In genomic region chr17:2853722-2854580, GRCh38 we compare ENCODE assay signal across 8 cellular contexts. TPM values are rescaled to one million over a fixed set of nuclear protein-coding genes. Genes with fewer than 3 reads are reported as not detected.
A peak's percentile ranks its signal among the peaks of the same experiment; 100 is the strongest.
DNase-seq lines count a peak whose midpoint lies in the region; ATAC-seq, FAIRE-seq and TF ChIP-seq lines count a peak whose summit lies in the region.

No MANE protein-coding gene starts in this region.

- no peaks in the 10 kb centered on the region for H3K36me3 ChIP-seq in Panc1 (ENCODE audit: control insufficient read depth, insufficient read depth, low read length)
- no peaks in the 10 kb centered on the region for H3K36me3 ChIP-seq in colonic mucosa
- H3K36me3 ChIP-seq in mesendoderm (ENCODE audit: control insufficient read depth, insufficient read depth, low read length), result no peaks in the 10 kb centered on the region
- H3K36me3 ChIP-seq in upper lobe of right lung, result no peaks in the 10 kb centered on the region

- H2BK120ac ChIP-seq in mesendoderm (ENCODE audit: low read depth, low read length), result peak overlapping the region; percentile 91

- TF ChIP-seq POLR2A in H54 (IDR thresholded peaks at IDR 0.05; ENCODE audit: low read depth, low read length), result peak; percentile 4; the same call in 1 of the 2 replicates

- in situ Hi-C loops in Panc1 (cut with HindIII; ENCODE audit: low pct_unique_long_range_greater_than_20kb, low sequenced_read_pairs), result no loop called here

- WGBS in mesendoderm (ENCODE audit: extremely low coverage, insufficient coverage, low lambda C conversion rate), result no CpG with 5 or more reads among the region's 95 CpGs

- no TSS peak for BruUV-seq in Panc1 (replicated peaks; lab: Mats Ljungman, UMichigan)

- peak; percentile 64 for DNase-seq in H54 (ENCODE audit: insufficient read length, low spot score)
- no peak for DNase-seq in Panc1 (ENCODE audit: low read depth, low spot score)
- peak; percentile 53 for DNase-seq in colonic mucosa
- DNase-seq in mesendoderm, result peak; percentile 62
- peak; percentile 70 for DNase-seq in upper lobe of right lung
- no peak for DNase-seq in GOT3 (lab: John Stamatoyannopoulos, UW)

- intact Hi-C loops in Panc1 (cut with micrococcal nuclease; ENCODE audit: unreplicated experiment) (no loop called here), colonic mucosa (cut with DNase I) (no loop called here), upper lobe of right lung (cut with DNase I) (no loop called here)

- peaks cover 43% of the 10 kb centered on the region for H3K79me2 ChIP-seq in mesendoderm (ENCODE audit: control insufficient read depth, insufficient read depth, low read length)

- peak overlapping the region; percentile 77 for H3K4ac ChIP-seq in mesendoderm (ENCODE audit: low read depth, low read length)

- H2BK5ac ChIP-seq in mesendoderm (ENCODE audit: low read length), result peak overlapping the region; percentile 55

- peak overlapping the region; percentile 50 to 76 for H3K9ac ChIP-seq in colonic mucosa (ENCODE audit: low read depth in 2 of 2, low read length in 2 of 2)
- H3K9ac ChIP-seq in mesendoderm (ENCODE audit: low read length), result peak overlapping the region; percentile 86

- H3K4me1 ChIP-seq in Panc1 (ENCODE audit: control insufficient read depth, insufficient read depth, low read length) (no peaks in the 10 kb centered on the region; the same call in 1 of the 2 replicates), colonic mucosa (peaks cover 8% of the 10 kb centered on the region), mesendoderm (ENCODE audit: control insufficient read depth, low read depth, low read length) (peaks cover 4% of the 10 kb centered on the region), upper lobe of right lung (peaks cover 10% of the 10 kb centered on the region)

- peaks cover 6% of the 10 kb centered on the region for H3K79me1 ChIP-seq in mesendoderm (ENCODE audit: low read length)

- ATAC-seq in Panc1 (peak; percentile 69), upper lobe of right lung (peak; percentile 61), HG03097 (IDR thresholded peaks at IDR 0.05; ENCODE audit: low FRiP score, unreplicated experiment) (no peak), HG03108 (IDR thresholded peaks at IDR 0.05; ENCODE audit: unreplicated experiment) (no peak)

- H3K4me2 ChIP-seq in mesendoderm (ENCODE audit: low read length), result peak overlapping the region; percentile 51

- H3K23ac ChIP-seq in mesendoderm (ENCODE audit: low read length), result peak overlapping the region; percentile 89

- peak overlapping the region; percentile 97 for H3K56ac ChIP-seq in mesendoderm (ENCODE audit: low read length)

- H4K8ac ChIP-seq in mesendoderm (ENCODE audit: low read depth, low read length), result peak overlapping the region; percentile 28

- CTCF ChIA-PET in Panc1 (lab: Charles Lee), result no interaction called here

- FAIRE-seq in H54 (lab: Jason Lieb, UNC), result no peak

- no peaks in the 10 kb centered on the region for H3K9me3 ChIP-seq in Panc1 (ENCODE audit: control insufficient read depth, insufficient read depth, low read depth, low read length)
- H3K9me3 ChIP-seq in colonic mucosa, result no peaks in the 10 kb centered on the region
- H3K9me3 ChIP-seq in upper lobe of right lung, result no peaks in the 10 kb centered on the region

- H2AK5ac ChIP-seq in mesendoderm (ENCODE audit: low read length), result peak overlapping the region; percentile 24

- no peaks in the 10 kb centered on the region; the same call in 1 of the 2 replicates for H3K27me3 ChIP-seq in Panc1 (ENCODE audit: control insufficient read depth, insufficient read depth, low read length)
- no peaks in the 10 kb centered on the region for H3K27me3 ChIP-seq in colonic mucosa
- no peaks in the 10 kb centered on the region for H3K27me3 ChIP-seq in mesendoderm (ENCODE audit: insufficient read depth, low read length, poor library complexity)
- peaks cover 43% of the 10 kb centered on the region for H3K27me3 ChIP-seq in upper lobe of right lung

- no peak overlapping the region for H4K5ac ChIP-seq in mesendoderm (ENCODE audit: low read length)

- H3K27ac ChIP-seq in Panc1 (ENCODE audit: low read length), result no peak overlapping the region
- H3K27ac ChIP-seq in colonic mucosa, result no peak overlapping the region
- peak overlapping the region; percentile 92 for H3K27ac ChIP-seq in mesendoderm (ENCODE audit: low read depth, low read length)
- H3K27ac ChIP-seq in upper lobe of right lung, result no peak overlapping the region

- H3K4me3 ChIP-seq in Panc1 (ENCODE audit: low read depth in 2 of 2, low read length in 2 of 2) (peak overlapping the region; percentile 52 to 70), colonic mucosa (peak overlapping the region; percentile 55), mesendoderm (ENCODE audit: low read length) (peak overlapping the region; percentile 93), upper lobe of right lung (peak overlapping the region; percentile 35)

- peak overlapping the region; percentile 83 for H3K18ac ChIP-seq in mesendoderm (ENCODE audit: low read length)

- POLR2A ChIA-PET in Panc1 (lab: Charles Lee), result interaction anchor here (0.7 kb wide), 1 partner anchor 159 kb away, joined by 12 read pairs; no protein-coding TSS in a partner anchor

- H2BK15ac ChIP-seq in mesendoderm (replicated peaks; ENCODE audit: low read depth), result no peak overlapping the region

- TF ChIP-seq CTCF in Panc1 (IDR thresholded peaks at IDR 0.05) (no peak), colonic mucosa (IDR thresholded peaks at IDR 0.05) (no peak), upper lobe of right lung (IDR thresholded peaks at IDR 0.05) (no peak)

RNA-seq across cellular contexts. Expression of gene RAP1GAP2, which starts 57.7 kb away (rescaled TPM):
- total RNA-seq in Panc1 (2021; ENCODE audit: unreplicated experiment) (10.0 TPM), colonic mucosa (10 to 100 TPM; 45.2 to 45.4 TPM), upper lobe of right lung (16.1 TPM)
- 14.6 TPM for polyA plus RNA-seq in Panc1 (2012; ENCODE audit: insufficient read length)
- polyA plus RNA-seq in mesendoderm (2013, experiment 1 of 2), result 20.7 TPM
- polyA plus RNA-seq in mesendoderm (2013, experiment 2 of 2), result 21.1 TPM

Comparison
In these comparisons a context has a peak if more than half of its experiments do, and no peak if none do; other contexts are left out.
1. DNase-seq: peak in H54 (single experiment), colonic mucosa (single experiment), mesendoderm (single experiment) and upper lobe of right lung (single experiment); none in Panc1 (single experiment) and GOT3 (single experiment).
2. ATAC-seq: peak in Panc1 (single experiment) and upper lobe of right lung (single experiment); none in HG03097 (single experiment) and HG03108 (single experiment).
3. H3K4me3 ChIP-seq: peak in every context shown above with its lines; median percentile 93 in mesendoderm; 61 in Panc1; 55 in colonic mucosa; 35 in upper lobe of right lung.